9 cellular contexts compared by ENCODE assay signal in genomic region chr18:49161627-49162026, GRCh38.
DNase-seq lines count a peak whose midpoint lies in the region; ATAC-seq and TF ChIP-seq lines count a peak whose summit lies in the region.
"Had no signal": no experiment of that assay in that cellular context is flagged by ENCODE, and none has a peak within 500 bp of the region (broad histone marks: within the 10 kb centered on the region; RNA-seq: fewer than 3 reads in every experiment).

No MANE protein-coding gene starts in this region.

- H3K36me3 ChIP-seq in GM06990 (ENCODE audit: control insufficient read depth, insufficient read depth, low read length): peaks cover 2% of the 10 kb centered on the region; the same call in 1 of the 2 replicates

- peak; percentile 73 for ATAC-seq in GM21367 (IDR thresholded peaks at IDR 0.05; ENCODE audit: unreplicated experiment)
- ATAC-seq in HG03521 (IDR thresholded peaks at IDR 0.05; ENCODE audit: unreplicated experiment): peak; percentile 80

- DNase-seq in GM06990 (ENCODE audit: extremely low read depth, insufficient read length): peak; percentile 74
- DNase-seq in foreskin melanocyte: peak; percentile 79
- no peak for DNase-seq in cerebellar nuclear complex (lab: John Stamatoyannopoulos, UW)
- no peak for DNase-seq in SK-N-DZ (ENCODE audit: low spot score)
- DNase-seq in NCI-H1436 treated with DMSO at 0.1 percent for 48 hours (lab: John Stamatoyannopoulos, UW): no peak
- no peak for DNase-seq in HuH-7 (ENCODE audit: low spot score)
- DNase-seq: nucleus accumbens had no signal

- no peak overlapping the region for H3K4me3 ChIP-seq in GM06990 (replicated peaks; ENCODE audit: low read depth, low read length)

- TF ChIP-seq CTCF in GM06990 (IDR thresholded peaks at IDR 0.05; ENCODE audit: insufficient read depth, low read length, poor library complexity, severe bottlenecking): no peak

- no peaks in the 10 kb centered on the region for H3K27me3 ChIP-seq in GM06990 (replicated peaks; ENCODE audit: control insufficient read depth, insufficient read depth, low read length)

Comparison
In these comparisons a context has a peak if more than half of its experiments do, and no peak if none do; other contexts are left out.
1. DNase-seq: peak in GM06990 (single experiment) and foreskin melanocyte (single experiment); none in cerebellar nuclear complex (0 of 2), SK-N-DZ (single experiment), NCI-H1436 treated with DMSO at 0.1 percent for 48 hours (single experiment) and HuH-7 (single experiment).